8 cellular contexts compared by ENCODE assay signal in the genomic region with DNA sequence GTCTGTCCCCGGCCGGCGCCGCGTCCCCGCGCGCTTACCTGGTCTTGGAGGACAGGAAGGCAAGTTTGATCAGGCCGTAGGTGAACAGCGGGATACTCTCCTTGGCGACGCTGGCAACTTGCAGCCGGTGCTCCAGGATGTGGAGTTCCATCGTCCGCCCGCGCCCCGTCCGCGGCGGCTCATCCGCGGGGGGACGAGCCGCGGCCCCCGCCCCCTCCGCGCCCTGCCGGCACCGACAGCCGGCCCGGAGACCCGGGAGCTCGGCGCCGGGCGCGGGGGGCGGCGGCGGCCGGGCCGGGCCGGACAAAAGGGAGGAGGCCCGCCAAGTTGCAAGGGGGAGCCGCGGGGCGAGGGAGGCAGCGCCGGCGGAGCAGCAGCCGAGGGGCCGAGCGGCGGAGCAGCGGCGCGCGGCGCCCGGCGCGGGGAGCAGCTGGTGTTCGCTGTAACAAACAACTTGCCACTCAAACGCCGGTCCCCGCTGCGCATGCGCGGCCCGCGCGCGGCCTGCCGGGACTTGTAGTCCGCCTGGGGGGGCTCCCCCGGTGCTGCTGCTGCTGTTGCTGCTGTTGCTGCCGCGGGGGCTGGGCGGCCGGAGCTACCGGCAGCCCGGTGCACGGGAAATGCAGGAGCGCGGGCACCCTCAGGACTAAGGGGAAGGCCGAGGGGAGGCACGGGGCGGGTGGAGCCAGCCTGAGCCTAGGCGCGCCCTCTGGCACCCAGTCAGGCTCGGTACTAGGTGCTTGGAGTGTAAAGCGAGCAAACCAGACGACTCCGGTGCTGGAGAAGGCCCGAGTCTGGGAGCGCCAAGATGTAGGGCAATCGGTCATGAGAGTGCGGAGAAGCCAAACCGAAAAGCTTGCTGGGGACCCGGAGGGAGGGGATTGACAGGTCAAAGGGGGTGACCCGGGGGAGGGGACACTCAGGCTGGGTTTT.
DNase-seq lines count a peak whose midpoint lies in the region; ATAC-seq, FAIRE-seq and TF ChIP-seq lines count a peak whose summit lies in the region.
"Not testable (repeated sequence)": the region's sequence is repeated elsewhere in the genome, so short reads cannot be mapped to it uniquely, and the experiment has no call there.

No MANE protein-coding gene starts in this region.

- not testable (repeated sequence) for BruUV-seq in HepG2 (replicated peaks; lab: Mats Ljungman, UMichigan)

- ATAC-seq in GM19438 (IDR thresholded peaks at IDR 0.05; ENCODE audit: low read depth, unreplicated experiment) (peak; percentile 82), HG02763 (IDR thresholded peaks at IDR 0.05; ENCODE audit: unreplicated experiment) (peak; percentile 95), HG03460 (IDR thresholded peaks at IDR 0.05; ENCODE audit: unreplicated experiment) (peak; percentile 87), HepG2 (peak; percentile 14)

- not testable (repeated sequence) for TF ChIP-seq RAD21 in HepG2 (CRISPR knock-in tag; IDR thresholded peaks at IDR 0.05)

- not testable (repeated sequence) for H3K27me3 Mint-ChIP-seq in CD14-positive monocyte (ENCODE audit: low read depth in 3 of 3); activated CD4-positive, alpha-beta T cell treated with anti-CD3 and anti-CD28 coated beads, Interleukin-2, amount 10 ng/mL, durations not matched to agents 24 days and 14 days

- not testable (repeated sequence) for TF ChIP-seq CTCF in CD14-positive monocyte (IDR thresholded peaks at IDR 0.05); adrenal gland (IDR thresholded peaks at IDR 0.05); HepG2 (CRISPR knock-in tag; IDR thresholded peaks at IDR 0.05)

- not testable (repeated sequence) for H3K36me3 Mint-ChIP-seq in CD14-positive monocyte; activated CD4-positive, alpha-beta T cell treated with anti-CD3 and anti-CD28 coated beads, Interleukin-2, amount 10 ng/mL, durations not matched to agents 24 days and 14 days (ENCODE audit: low read depth)

- WGBS in adrenal gland, 4 donors, result 0% methylated on average over 7 of the region's 103 CpGs; no CpG with 5 or more reads in 3 of the 4 donors
- WGBS in HepG2 (ENCODE audit: low lambda C conversion rate), result 0% methylated on average over 4 of the region's 103 CpGs

- H3K79me2 ChIP-seq in HepG2 (ENCODE audit: insufficient read depth, low read length), result not testable (repeated sequence)

- H3K4me1 Mint-ChIP-seq in CD14-positive monocyte; activated CD4-positive, alpha-beta T cell treated with anti-CD3 and anti-CD28 coated beads, Interleukin-2, amount 10 ng/mL, durations not matched to agents 24 days and 14 days: not testable (repeated sequence)

- not testable (repeated sequence) for H2AFZ ChIP-seq in HepG2 (ENCODE audit: low read length)

- peak overlapping the region in 1 of 2 donors; percentile 69 for H3K4me3 Mint-ChIP-seq in CD14-positive monocyte
- H3K4me3 Mint-ChIP-seq in activated CD4-positive, alpha-beta T cell treated with anti-CD3 and anti-CD28 coated beads, Interleukin-2, amount 10 ng/mL, durations not matched to agents 24 days and 14 days, result peak overlapping the region; percentile 54

- H3K36me3 ChIP-seq in adrenal gland (replicated peaks in 1 of 2); HepG2 (replicated peaks in 1 of 2; ENCODE audit: control insufficient read depth in 1 of 2, insufficient read depth in 2 of 2, low read length in 2 of 2): not testable (repeated sequence)

- not testable (repeated sequence) for H4K20me1 ChIP-seq in HepG2 (ENCODE audit: insufficient read depth, low read length)

- not testable (repeated sequence) for TF ChIP-seq POLR2A in adrenal gland (IDR thresholded peaks at IDR 0.05); HepG2 (IDR thresholded peaks at IDR 0.05; ENCODE audit: insufficient read depth in 1 of 2, low read depth in 2 of 2, low read length in 2 of 2)

- not testable (repeated sequence) for H3K4me1 ChIP-seq in adrenal gland (replicated peaks in 1 of 2); HepG2 (ENCODE audit: insufficient read depth, low read length)

- H3K9ac ChIP-seq in HepG2 (ENCODE audit: insufficient read depth, low read depth, low read length), result not testable (repeated sequence)

- not testable (repeated sequence) for FAIRE-seq in HepG2 (lab: Jason Lieb, UNC)

- H3K4me3 ChIP-seq in adrenal gland; HepG2 (replicated peaks in 1 of 3; ENCODE audit: insufficient read depth in 1 of 3, low read depth in 2 of 3, low read length in 3 of 3): not testable (repeated sequence)

- H3K4me2 ChIP-seq in HepG2 (ENCODE audit: low read depth, low read length), result not testable (repeated sequence)

- not testable (repeated sequence) for H3K9me3 ChIP-seq in adrenal gland (replicated peaks in 1 of 3); HepG2 (ENCODE audit: low read length)

- DNase-seq in CD14-positive monocyte (ENCODE audit: low spot score) (peak; percentile 56), adrenal gland (peak in 5 of 7 donors; percentile 31 to 76 (median 71))
- DNase-seq in activated CD4-positive, alpha-beta T cell treated with anti-CD3 and anti-CD28 coated beads, Interleukin-2, amount 10 ng/mL, durations not matched to agents 24 days and 14 days, result peak; percentile 91
- not testable (repeated sequence) for DNase-seq in HepG2 (ENCODE audit: low spot score)
- DNase-seq in stimulated activated CD4-positive, alpha-beta T cell treated with anti-CD3 and anti-CD28 coated beads, Interleukin-4, amount 100 ng/mL, for 1 hour, result peak; percentile 43

- not testable (repeated sequence) for H3K27me3 ChIP-seq in adrenal gland; HepG2 (ENCODE audit: control insufficient read depth in 1 of 2, insufficient read depth in 2 of 2, low read length in 2 of 2)

- intact Hi-C loops in CD14-positive monocyte (cut with micrococcal nuclease); activated CD4-positive, alpha-beta T cell treated with anti-CD3 and anti-CD28 coated beads, Interleukin-2, amount 10 ng/mL, durations not matched to agents 24 days and 14 days (cut with micrococcal nuclease); adrenal gland (cut with DNase I); HepG2 (cut with micrococcal nuclease; ENCODE audit: unreplicated experiment): not testable (repeated sequence)

- POLR2A ChIA-PET in HepG2 (lab: Yijun Ruan, JAX), result not testable (repeated sequence)

- not testable (repeated sequence) for TF ChIP-seq EP300 in HepG2 (IDR thresholded peaks at IDR 0.05; ENCODE audit: low read depth in 2 of 2, low read length in 2 of 2); HepG2 (CRISPR knock-in tag; IDR thresholded peaks at IDR 0.05; ENCODE audit: borderline replicate concordance)

- not testable (repeated sequence) for H3K9me3 Mint-ChIP-seq in CD14-positive monocyte; activated CD4-positive, alpha-beta T cell treated with anti-CD3 and anti-CD28 coated beads, Interleukin-2, amount 10 ng/mL, durations not matched to agents 24 days and 14 days

- in situ Hi-C loops in HepG2 (cut with HindIII; ENCODE audit: extremely low pct_ligation_motif_present, low pct_unique_long_range_greater_than_20kb), result not testable (repeated sequence)

- CTCF ChIA-PET in HepG2 (lab: Yijun Ruan, JAX; ENCODE audit: low intra/inter-chr PET ratio, low total read pairs), result not testable (repeated sequence)

- not testable (repeated sequence) for H3K27ac Mint-ChIP-seq in CD14-positive monocyte; activated CD4-positive, alpha-beta T cell treated with anti-CD3 and anti-CD28 coated beads, Interleukin-2, amount 10 ng/mL, durations not matched to agents 24 days and 14 days

- H3K27ac ChIP-seq in adrenal gland; HepG2 (ENCODE audit: extremely low read length, insufficient read depth, low read length): not testable (repeated sequence)

Comparison
In these comparisons a context has a peak if more than half of its experiments do, and no peak if none do; other contexts are left out.
1. ATAC-seq: peak in every context shown above with its lines; median percentile 95 in HG02763; 87 in HG03460; 82 in GM19438; 14 in HepG2.